10 cellular contexts compared by ENCODE assay signal in the genomic region with DNA sequence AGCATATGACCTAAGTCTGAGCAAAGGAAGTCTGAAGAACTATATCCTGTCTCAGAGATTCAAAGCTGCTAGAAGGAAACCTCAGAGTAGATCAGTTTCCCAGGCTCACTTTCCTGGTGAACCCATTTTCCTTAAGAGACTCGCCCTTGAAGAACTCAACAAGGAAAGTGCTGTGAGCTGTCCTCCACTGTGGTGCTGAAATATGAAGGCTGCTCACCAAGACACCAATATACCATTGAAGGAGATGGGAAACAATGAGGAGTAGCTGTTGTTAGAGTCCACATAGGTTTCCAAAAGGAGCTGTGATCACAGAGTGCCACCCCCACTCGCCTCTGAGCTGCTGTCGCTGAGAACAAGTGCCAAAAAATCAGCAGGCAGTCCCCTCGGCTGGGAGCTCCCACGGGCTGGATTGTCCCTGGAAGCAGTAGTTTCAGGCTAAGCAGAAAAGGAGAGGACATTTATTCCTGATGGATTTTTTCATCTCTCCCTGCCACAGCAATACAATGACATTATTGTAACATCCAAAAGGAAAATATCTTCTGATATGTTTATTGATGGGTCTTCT.
A peak's percentile ranks its signal among the peaks of the same experiment; 100 is the strongest.
DNase-seq lines count a peak whose midpoint lies in the region; ATAC-seq and TF ChIP-seq lines count a peak whose summit lies in the region.
"Had no signal": no experiment of that assay in that cellular context is flagged by ENCODE, and none has a peak within 500 bp of the region (broad histone marks: within the 10 kb centered on the region; RNA-seq: fewer than 3 reads in every experiment).

No MANE protein-coding gene starts in this region.

- no peak overlapping the region for H3K9ac ChIP-seq in HCT116 (ENCODE audit: low read length)
- H3K9ac ChIP-seq in colonic mucosa (ENCODE audit: low read depth in 2 of 2, low read length in 2 of 2) = no peak overlapping the region
- H3K9ac ChIP-seq in neural cell (ENCODE audit: low read length) = no peak overlapping the region

- POLR2A ChIA-PET in HCT116 (lab: Charles Lee) = no interaction called here

- DNase-seq in HCT116 (ENCODE audit: low read depth, low spot score) = no peak
- peak; percentile 95 for DNase-seq in NCI-H69 (lab: John Stamatoyannopoulos, UW)
- peak; percentile 22 for DNase-seq in colonic mucosa
- no peak for DNase-seq in stimulated activated naive B cell treated with anti-CD40 and anti-IgM and Interleukin-4, amounts not matched to agents 10 μg/mL and 1 μg/mL and 100 μg/mL, for 72 hours
- DNase-seq in NOMO-1 (lab: John Stamatoyannopoulos, UW; ENCODE audit: unreplicated experiment in 2 of 2) = no peak
- no peak for DNase-seq in stimulated activated naive CD4-positive, alpha-beta T cell treated with Interleukin-2 at 50 U/mL for 16 hours (lab: John Stamatoyannopoulos, UW)

- H3K4me3 ChIP-seq in HCT116 (replicated peaks in 1 of 2; ENCODE audit: low read depth in 1 of 2, low read length in 2 of 2) (no peak overlapping the region), colonic mucosa (no peak overlapping the region), neural cell (ENCODE audit: low read length) (no peak overlapping the region)

- H3K9me3 ChIP-seq in HCT116 (ENCODE audit: control insufficient read depth in 1 of 2, insufficient read depth in 1 of 2, low read depth in 1 of 2, low read length in 2 of 2) = no peaks in the 10 kb centered on the region
- no peaks in the 10 kb centered on the region for H3K9me3 ChIP-seq in colonic mucosa
- H3K9me3 ChIP-seq in neural cell (ENCODE audit: low read length) = no peaks in the 10 kb centered on the region

- no peak for TF ChIP-seq POLR2A in HCT116 (IDR thresholded peaks at IDR 0.05; ENCODE audit: borderline replicate concordance, extremely low read depth, insufficient read depth, insufficient read length)

- TF ChIP-seq CTCF in HCT116 (IDR thresholded peaks at IDR 0.05 in 2 of 3, conservative IDR thresholded peaks at IDR 0.05 in 1 of 3; ENCODE audit: borderline replicate concordance in 1 of 3, insufficient read depth in 1 of 3, low read depth in 2 of 3, low read length in 2 of 3) (no peak), colonic mucosa (IDR thresholded peaks at IDR 0.05) (no peak), neural cell (IDR thresholded peaks at IDR 0.05; ENCODE audit: poor library complexity, severe bottlenecking) (no peak)

- TF ChIP-seq RAD21 in HCT116 (IDR thresholded peaks at IDR 0.05; ENCODE audit: low read depth) (no peak), neural cell (conservative IDR thresholded peaks at IDR 0.05) (no peak)

- no peak for TF ChIP-seq EP300 in neural cell (conservative IDR thresholded peaks at IDR 0.05; ENCODE audit: poor library complexity, severe bottlenecking)

- no TSS peak for BruUV-seq in HCT116 (replicated peaks; lab: Mats Ljungman, UMichigan)

- RAD21 ChIA-PET in HCT116 (lab: Charles Lee; ENCODE audit: low non-redundant PET in 1 of 2, low total read pairs in 2 of 2, uncharacterized antibody in 2 of 2, unreplicated experiment in 2 of 2) = no interaction called here

- no peak overlapping the region for H3K4me3 Mint-ChIP-seq in stimulated activated naive B cell treated with anti-CD40 and anti-IgM and Interleukin-4, amounts not matched to agents 10 μg/mL and 1 μg/mL and 100 μg/mL, for 72 hours
- H3K4me3 Mint-ChIP-seq: nephron; stimulated activated naive CD8-positive, alpha-beta T cell treated with anti-CD3 and anti-CD28 coated beads, Interleukin-15, Interleukin-2, amounts not matched to agents 100 ng/mL and 50 ng/mL, for 24 hours had no signal

- no peaks in the 10 kb centered on the region for H3K79me2 ChIP-seq in HCT116 (ENCODE audit: insufficient read depth, low read length)
- no peaks in the 10 kb centered on the region for H3K79me2 ChIP-seq in neural cell (replicated peaks; ENCODE audit: insufficient read depth, low read length)

- H3K36me3 ChIP-seq in HCT116 (ENCODE audit: control insufficient read depth in 1 of 2, insufficient read depth in 2 of 2, low read length in 2 of 2) (no peaks in the 10 kb centered on the region), colonic mucosa (no peaks in the 10 kb centered on the region), neural cell (ENCODE audit: insufficient read depth, low read length) (no peaks in the 10 kb centered on the region)

- ATAC-seq in HCT116 (no peak), HG03095 (IDR thresholded peaks at IDR 0.05; ENCODE audit: unreplicated experiment) (no peak)
- no peak for ATAC-seq in stimulated activated naive B cell treated with anti-CD40 and anti-IgM and Interleukin-4, amounts not matched to agents 10 μg/mL and 1 μg/mL and 100 μg/mL, for 72 hours (replicated peaks)

- CTCF ChIA-PET in HCT116 (lab: Charles Lee) = no interaction called here

- H2AFZ ChIP-seq in HCT116 (ENCODE audit: low read depth, low read length, poor library complexity, severe bottlenecking) (no peak overlapping the region), neural cell (ENCODE audit: low read depth, low read length) (no peak overlapping the region)

- H3K4me1 Mint-ChIP-seq in stimulated activated naive B cell treated with anti-CD40 and anti-IgM and Interleukin-4, amounts not matched to agents 10 μg/mL and 1 μg/mL and 100 μg/mL, for 72 hours = no peaks in the 10 kb centered on the region
- H3K4me1 Mint-ChIP-seq: nephron had no signal

- no peaks in the 10 kb centered on the region for H3K9me3 Mint-ChIP-seq in stimulated activated naive B cell treated with anti-CD40 and anti-IgM and Interleukin-4, amounts not matched to agents 10 μg/mL and 1 μg/mL and 100 μg/mL, for 72 hours
- H3K9me3 Mint-ChIP-seq: nephron; stimulated activated naive CD8-positive, alpha-beta T cell treated with anti-CD3 and anti-CD28 coated beads, Interleukin-15, Interleukin-2, amounts not matched to agents 100 ng/mL and 50 ng/mL, for 24 hours had no signal

- H3K27ac Mint-ChIP-seq in stimulated activated naive B cell treated with anti-CD40 and anti-IgM and Interleukin-4, amounts not matched to agents 10 μg/mL and 1 μg/mL and 100 μg/mL, for 72 hours = no peak overlapping the region
- H3K27ac Mint-ChIP-seq: nephron; stimulated activated naive CD8-positive, alpha-beta T cell treated with anti-CD3 and anti-CD28 coated beads, Interleukin-15, Interleukin-2, amounts not matched to agents 100 ng/mL and 50 ng/mL, for 24 hours had no signal

- no peaks in the 10 kb centered on the region for H3K36me3 Mint-ChIP-seq in stimulated activated naive B cell treated with anti-CD40 and anti-IgM and Interleukin-4, amounts not matched to agents 10 μg/mL and 1 μg/mL and 100 μg/mL, for 72 hours

- H3K27me3 Mint-ChIP-seq in stimulated activated naive B cell treated with anti-CD40 and anti-IgM and Interleukin-4, amounts not matched to agents 10 μg/mL and 1 μg/mL and 100 μg/mL, for 72 hours = peaks cover 6% of the 10 kb centered on the region in 2 donors
- H3K27me3 Mint-ChIP-seq: stimulated activated naive CD8-positive, alpha-beta T cell treated with anti-CD3 and anti-CD28 coated beads, Interleukin-15, Interleukin-2, amounts not matched to agents 100 ng/mL and 50 ng/mL, for 24 hours had no signal

- H3K27me3 ChIP-seq in HCT116 (ENCODE audit: insufficient read depth, low read length) (0 out of 2 replicates have a peak, but pooled peaks cover 2% of the 10 kb centered on the region), colonic mucosa (no peaks in the 10 kb centered on the region), neural cell (ENCODE audit: insufficient read depth, low read depth, low read length) (no peaks in the 10 kb centered on the region)

- H3K4me2 ChIP-seq in HCT116 (ENCODE audit: low read length) (no peak overlapping the region), neural cell (ENCODE audit: low read length) (no peak overlapping the region)

- intact Hi-C loops in HCT116 (cut with micrococcal nuclease) (no loop called here), colonic mucosa (cut with DNase I) (no loop called here)

- H3K9me2 ChIP-seq in HCT116 (ENCODE audit: insufficient read depth) = no peaks in the 10 kb centered on the region
- H3K9me2 ChIP-seq in neural cell (ENCODE audit: insufficient read depth, low read length) = no peaks in the 10 kb centered on the region

- H3K27ac ChIP-seq in HCT116 (ENCODE audit: low read depth, low read length) (no peak overlapping the region), colonic mucosa (no peak overlapping the region), neural cell (ENCODE audit: low read length) (no peak overlapping the region)

- no peaks in the 10 kb centered on the region for H3F3A ChIP-seq in neural cell (ENCODE audit: insufficient read depth, low read length, poor library complexity, severe bottlenecking)

- H4K20me1 ChIP-seq in HCT116 (ENCODE audit: insufficient read depth) = no peaks in the 10 kb centered on the region
- no peaks in the 10 kb centered on the region for H4K20me1 ChIP-seq in neural cell (ENCODE audit: insufficient read depth)

- no peaks in the 10 kb centered on the region for H3K4me1 ChIP-seq in HCT116 (ENCODE audit: control insufficient read depth in 1 of 2, insufficient read depth in 2 of 2, low read length in 2 of 2)
- H3K4me1 ChIP-seq in colonic mucosa = no peaks in the 10 kb centered on the region

TF ChIP-seq in HCT116, 20 proteins besides CTCF, POLR2A, EP300 and RAD21 (continues in another document):
- TF ChIP-seq CBX3 (IDR thresholded peaks at IDR 0.05; ENCODE audit: low read depth) = no peak

TF ChIP-seq in neural cell, 6 proteins besides CTCF, POLR2A, EP300 and RAD21 (continues in another document):
- TF ChIP-seq SMC3 (conservative IDR thresholded peaks at IDR 0.05; ENCODE audit: poor library complexity) (no peak), EZH2 (IDR thresholded peaks at IDR 0.05; ENCODE audit: borderline replicate concordance, insufficient read depth, low read length, poor library complexity, severe bottlenecking) (no peak), TAF1 (IDR thresholded peaks at IDR 0.05; ENCODE audit: low read depth) (no peak), POLR2AphosphoS5 (IDR thresholded peaks at IDR 0.05) (no peak), MXI1 (conservative IDR thresholded peaks at IDR 0.05; ENCODE audit: poor library complexity, severe bottlenecking) (no peak)

Comparison
In these comparisons a context has a peak if more than half of its experiments do, and no peak if none do; other contexts are left out.
1. DNase-seq: peak in NCI-H69 (single experiment) and colonic mucosa (single experiment); none in HCT116 (single experiment), stimulated activated naive B cell treated with anti-CD40 and anti-IgM and Interleukin-4, amounts not matched to agents 10 μg/mL and 1 μg/mL and 100 μg/mL, for 72 hours (single experiment), NOMO-1 (0 of 2) and stimulated activated naive CD4-positive, alpha-beta T cell treated with Interleukin-2 at 50 U/mL for 16 hours (single experiment).